ENCODE assay signal across 1 cellular context in genomic region chr2:196739031-196739430, GRCh38.
TF ChIP-seq lines count a peak whose summit lies in the region.

No MANE protein-coding gene starts in this region.

TF ChIP-seq in HepG2, 621 proteins besides CTCF, POLR2A, EP300 and RAD21 (continued from another document):
- no peak for TF ChIP-seq KDM3A (CRISPR knock-in tag; IDR thresholded peaks at IDR 0.05; ENCODE audit: low read depth)
- TF ChIP-seq XBP1 (CRISPR knock-in tag; IDR thresholded peaks at IDR 0.05), result no peak
- no peak for TF ChIP-seq FOXC1 (CRISPR knock-in tag; IDR thresholded peaks at IDR 0.05; ENCODE audit: borderline replicate concordance)
- no peak for TF ChIP-seq RELA (CRISPR knock-in tag; IDR thresholded peaks at IDR 0.05)
- TF ChIP-seq ZNF101 (CRISPR knock-in tag; IDR thresholded peaks at IDR 0.05; ENCODE audit: borderline replicate concordance, low read depth), result no peak
- TF ChIP-seq POGK (CRISPR knock-in tag; conservative IDR thresholded peaks at IDR 0.05), result no peak
- TF ChIP-seq ZKSCAN5 (CRISPR knock-in tag; IDR thresholded peaks at IDR 0.05), result no peak
- no peak for TF ChIP-seq ETS1 (CRISPR knock-in tag; IDR thresholded peaks at IDR 0.05)
- no peak for TF ChIP-seq TRIM24 (CRISPR knock-in tag; IDR thresholded peaks at IDR 0.05)
- TF ChIP-seq RBFOX2 (IDR thresholded peaks at IDR 0.05; ENCODE audit: low read depth, low read length), result no peak
